19 cellular contexts compared by ENCODE assay signal in genomic region chr2:144583362-144583692, GRCh38.
A peak's percentile ranks its signal among the peaks of the same experiment; 100 is the strongest.
DNase-seq lines count a peak whose midpoint lies in the region; ATAC-seq lines count a peak whose summit lies in the region.
"Had no signal": no experiment of that assay in that cellular context is flagged by ENCODE, and none has a peak within 500 bp of the region (broad histone marks: within the 10 kb centered on the region; RNA-seq: fewer than 3 reads in every experiment).

No MANE protein-coding gene starts in this region.

- peak in 1 of 2 donors; percentile 22 for ATAC-seq in activated T-cell treated with anti-CD3 and anti-CD28 coated beads, Interleukin-2, amount 50 U/mL, for 72 hours (replicated peaks in 1 of 2)
- ATAC-seq in stimulated activated effector memory CD8-positive, alpha-beta T cell treated with anti-CD3 and anti-CD28 coated beads, Interleukin-12 subunit alpha, Interleukin-12 subunit beta, amount 100 ng/mL, for 72 hours: no peak
- ATAC-seq: left colon had no signal

- peaks cover 0 to 2% of the 10 kb centered on the region in 2 donors for H3K9me3 Mint-ChIP-seq in activated T-cell treated with anti-CD3 and anti-CD28 coated beads, Interleukin-2, amount 50 U/mL, for 72 hours
- H3K9me3 Mint-ChIP-seq in activated T-cell treated with anti-CD3 and anti-CD28 coated beads, Interleukin-2, amount 50 U/mL, for 24 hours: no peaks in the 10 kb centered on the region
- H3K9me3 Mint-ChIP-seq in immature natural killer cell: no peaks in the 10 kb centered on the region
- H3K9me3 Mint-ChIP-seq in stimulated activated effector memory CD8-positive, alpha-beta T cell treated with anti-CD3 and anti-CD28 coated beads, Interleukin-12 subunit alpha, Interleukin-12 subunit beta, amount 100 ng/mL, for 72 hours: no peaks in the 10 kb centered on the region
- H3K9me3 Mint-ChIP-seq: activated naive CD4-positive, alpha-beta T cell treated with anti-CD3 and anti-CD28 coated beads for 36 hours had no signal

- peaks cover 0 to 1% of the 10 kb centered on the region in 2 donors for H3K36me3 Mint-ChIP-seq in activated T-cell treated with anti-CD3 and anti-CD28 coated beads, Interleukin-2, amount 50 U/mL, for 72 hours (ENCODE audit: insufficient read depth in 2 of 2)
- no peaks in the 10 kb centered on the region for H3K36me3 Mint-ChIP-seq in activated T-cell treated with anti-CD3 and anti-CD28 coated beads, Interleukin-2, amount 50 U/mL, for 24 hours (ENCODE audit: low read depth)
- H3K36me3 Mint-ChIP-seq in immature natural killer cell: peaks cover 0 to 4% (median 3%) of the 10 kb centered on the region in 3 donors
- no peaks in the 10 kb centered on the region for H3K36me3 Mint-ChIP-seq in stimulated activated effector memory CD8-positive, alpha-beta T cell treated with anti-CD3 and anti-CD28 coated beads, Interleukin-12 subunit alpha, Interleukin-12 subunit beta, amount 100 ng/mL, for 72 hours
- H3K36me3 Mint-ChIP-seq: CD4-positive, alpha-beta memory T cell had no signal

- no peak overlapping the region for H3K27ac Mint-ChIP-seq in activated T-cell treated with anti-CD3 and anti-CD28 coated beads, Interleukin-2, amount 50 U/mL, for 72 hours
- no peak overlapping the region for H3K27ac Mint-ChIP-seq in activated T-cell treated with anti-CD3 and anti-CD28 coated beads, Interleukin-2, amount 50 U/mL, for 24 hours
- H3K27ac Mint-ChIP-seq in immature natural killer cell: peak overlapping the region; percentile 65 to 95 (median 94)
- H3K27ac Mint-ChIP-seq in stimulated activated effector memory CD8-positive, alpha-beta T cell treated with anti-CD3 and anti-CD28 coated beads, Interleukin-12 subunit alpha, Interleukin-12 subunit beta, amount 100 ng/mL, for 72 hours: no peak overlapping the region
- H3K27ac Mint-ChIP-seq: activated naive CD4-positive, alpha-beta T cell treated with anti-CD3 and anti-CD28 coated beads for 36 hours had no signal

- peak overlapping the region; percentile 45 to 53 for H3K4me3 Mint-ChIP-seq in activated T-cell treated with anti-CD3 and anti-CD28 coated beads, Interleukin-2, amount 50 U/mL, for 72 hours
- H3K4me3 Mint-ChIP-seq in activated T-cell treated with anti-CD3 and anti-CD28 coated beads, Interleukin-2, amount 50 U/mL, for 24 hours: no peak overlapping the region
- peak overlapping the region; percentile 63 to 79 (median 67) for H3K4me3 Mint-ChIP-seq in immature natural killer cell
- H3K4me3 Mint-ChIP-seq in stimulated activated effector memory CD8-positive, alpha-beta T cell treated with anti-CD3 and anti-CD28 coated beads, Interleukin-12 subunit alpha, Interleukin-12 subunit beta, amount 100 ng/mL, for 72 hours: peak overlapping the region; percentile 19
- H3K4me3 Mint-ChIP-seq: activated naive CD4-positive, alpha-beta T cell treated with anti-CD3 and anti-CD28 coated beads for 36 hours had no signal

- H3K27me3 Mint-ChIP-seq in activated T-cell treated with anti-CD3 and anti-CD28 coated beads, Interleukin-2, amount 50 U/mL, for 72 hours (ENCODE audit: low read depth): peaks cover 44% of the 10 kb centered on the region
- H3K27me3 Mint-ChIP-seq in activated T-cell treated with anti-CD3 and anti-CD28 coated beads, Interleukin-2, amount 50 U/mL, for 24 hours: peaks cover 22% of the 10 kb centered on the region
- H3K27me3 Mint-ChIP-seq in immature natural killer cell (ENCODE audit: low read depth in 3 of 3): peaks cover 0 to 7% (median 0%) of the 10 kb centered on the region in 3 donors

- no peak for DNase-seq in activated T-cell treated with anti-CD3 and anti-CD28 coated beads, Interleukin-2, amount 50 U/mL, for 72 hours
- DNase-seq in activated T-cell treated with anti-CD3 and anti-CD28 coated beads, Interleukin-2, amount 50 U/mL, for 24 hours: no peak
- DNase-seq in UCSD-AML1 (lab: John Stamatoyannopoulos, UW; ENCODE audit: unreplicated experiment) (peak; percentile 27), immature natural killer cell (peak in 1 of 3 donors; percentile 39), NOMO-1 treated with dmso at 0.1 percent for 144 hours (lab: John Stamatoyannopoulos, UW; ENCODE audit: unreplicated experiment) (no peak), SIG-M5 (lab: John Stamatoyannopoulos, UW) (no peak)
- no peak for DNase-seq in stimulated activated effector memory CD8-positive, alpha-beta T cell treated with anti-CD3 and anti-CD28 coated beads, Interleukin-12 subunit alpha, Interleukin-12 subunit beta, amount 100 ng/mL, for 72 hours (ENCODE audit: low spot score in 2 of 2)
- DNase-seq in central memory CD4-positive, alpha-beta T cell: no peak
- DNase-seq: activated T-cell treated with anti-CD3 and anti-CD28 coated beads, Interleukin-2, amount 50 U/mL, for 1 hour; CD4-positive, alpha-beta memory T cell; colonic mucosa; DMS 273 treated with DMSO at 0.1 percent for 48 hours; esophagus squamous epithelium; foreskin melanocyte; left colon; NCI-H146; SJCRH30; trophoblast cell had no signal

- H3K4me1 Mint-ChIP-seq in activated T-cell treated with anti-CD3 and anti-CD28 coated beads, Interleukin-2, amount 50 U/mL, for 72 hours (ENCODE audit: low read depth): peaks cover 41% of the 10 kb centered on the region
- H3K4me1 Mint-ChIP-seq in activated T-cell treated with anti-CD3 and anti-CD28 coated beads, Interleukin-2, amount 50 U/mL, for 24 hours (ENCODE audit: low read depth): peaks cover 41% of the 10 kb centered on the region
- peaks cover 60 to 80% of the 10 kb centered on the region in 2 donors for H3K4me1 Mint-ChIP-seq in immature natural killer cell
- H3K4me1 Mint-ChIP-seq in stimulated activated effector memory CD8-positive, alpha-beta T cell treated with anti-CD3 and anti-CD28 coated beads, Interleukin-12 subunit alpha, Interleukin-12 subunit beta, amount 100 ng/mL, for 72 hours: peaks cover 15% of the 10 kb centered on the region

Comparison
In these comparisons a context has a peak if more than half of its experiments do, and no peak if none do; other contexts are left out.
1. H3K27ac Mint-ChIP-seq: peak in immature natural killer cell (6 of 6); none in activated T-cell treated with anti-CD3 and anti-CD28 coated beads, Interleukin-2, amount 50 U/mL, for 72 hours (single experiment), activated T-cell treated with anti-CD3 and anti-CD28 coated beads, Interleukin-2, amount 50 U/mL, for 24 hours (single experiment) and stimulated activated effector memory CD8-positive, alpha-beta T cell treated with anti-CD3 and anti-CD28 coated beads, Interleukin-12 subunit alpha, Interleukin-12 subunit beta, amount 100 ng/mL, for 72 hours (single experiment).